In genomic region chr20:63980806-63981728, GRCh38 we compare ENCODE assay signal across 8 cellular contexts. TPM values are rescaled to one million over a fixed set of nuclear protein-coding genes. Genes with fewer than 3 reads are reported as not detected.
DNase-seq lines count a peak whose midpoint lies in the region; ATAC-seq and TF ChIP-seq lines count a peak whose summit lies in the region.

TSS of gene PRPF6 (plus strand) at chr20:63981132. CDS start at chr20:63981246, 114 bp downstream.

- DNase-seq in NCI-H1417 treated with DMSO at 0.1 percent for 48 hours (lab: John Stamatoyannopoulos, UW) (peak; percentile 92), SW480 (ENCODE audit: low spot score) (peak; percentile 99), adipocyte (ENCODE audit: low read depth) (peak; percentile 99), cardiac septum (ENCODE audit: low spot score) (peak; percentile 97), pons (ENCODE audit: low spot score) (peak; percentile 92), type B pancreatic cell (ENCODE audit: extremely low spot score, unreplicated experiment) (peak; percentile 96)

- peak within 1 kb of the TSS; percentile 96 for H3K4me3 Mint-ChIP-seq in type B pancreatic cell

- H3K36me3 ChIP-seq in adipocyte (ENCODE audit: control insufficient read depth, insufficient read depth, low read length, severe bottlenecking): peaks cover 21% of the 10 kb centered on the region

- peak within 1 kb of the TSS; percentile 87 for H3K4me3 ChIP-seq in adipocyte (ENCODE audit: low read length)

- no peaks in the 10 kb centered on the region for H3K9me3 ChIP-seq in adipocyte (ENCODE audit: control insufficient read depth, low read length)

- H3K9me3 Mint-ChIP-seq in type B pancreatic cell: no peaks in the 10 kb centered on the region

- peak within 1 kb of the TSS; percentile 95 for H3K27ac Mint-ChIP-seq in type B pancreatic cell

- H3K36me3 Mint-ChIP-seq in type B pancreatic cell: peaks cover 10% of the 10 kb centered on the region

- H3K9ac ChIP-seq in adipocyte (ENCODE audit: low read length): peak within 1 kb of the TSS; percentile 88

- no peaks in the 10 kb centered on the region for H3K27me3 ChIP-seq in adipocyte (replicated peaks; ENCODE audit: control insufficient read depth, insufficient read depth, low read length)

- intact Hi-C loops in cardiac septum (cut with DNase I): loop anchor here (2.0 kb wide), 1 partner anchor 82 kb away; the partner anchor contains the start of gene TCEA2

- peak; percentile 96 for TF ChIP-seq CTCF in GM12872 (IDR thresholded peaks at IDR 0.05; ENCODE audit: insufficient read depth, low read depth, low read length)
- TF ChIP-seq CTCF in type B pancreatic cell (conservative IDR thresholded peaks at IDR 0.05): peak; percentile 87

- peaks cover 22% of the 10 kb centered on the region for H3K4me1 Mint-ChIP-seq in type B pancreatic cell (ENCODE audit: unreplicated experiment)

- peak; percentile 61 for ATAC-seq in HG02759 (IDR thresholded peaks at IDR 0.05; ENCODE audit: unreplicated experiment)

- H3K27me3 Mint-ChIP-seq in type B pancreatic cell: peaks cover 13% of the 10 kb centered on the region

- peaks cover 20% of the 10 kb centered on the region for H3K4me1 ChIP-seq in adipocyte (ENCODE audit: control insufficient read depth, insufficient read depth, low read length)

RNA-seq across cellular contexts. Expression of gene PRPF6, which starts in this region (rescaled TPM):
- total RNA-seq in cardiac septum (47.5 TPM), type B pancreatic cell (ENCODE audit: low replicate concordance) (64.3 and 67.9 TPM in 2 replicates)

Comparison
In these comparisons a context has a peak if more than half of its experiments do, and no peak if none do; other contexts are left out.
1. Peak in every context shown above with its lines: DNase-seq, ATAC-seq and H3K4me3 ChIP-seq.